In genomic region chr10:119688033-119688508, GRCh38 we compare ENCODE assay signal across 11 cellular contexts. TPM values are rescaled to one million over a fixed set of nuclear protein-coding genes. Genes with fewer than 3 reads are reported as not detected.
DNase-seq lines count a peak whose midpoint lies in the region; ATAC-seq lines count a peak whose summit lies in the region.
"Had no signal": no experiment of that assay in that cellular context is flagged by ENCODE, and none has a peak within 500 bp of the region (broad histone marks: within the 10 kb centered on the region; RNA-seq: fewer than 3 reads in every experiment).

No MANE protein-coding gene starts in this region.

- DNase-seq in ELF-1 (ENCODE audit: low read depth, low spot score) (peak; percentile 91), HAP-1 (ENCODE audit: low spot score in 2 of 2) (peak; percentile 50 to 59), SK-N-DZ (ENCODE audit: low spot score) (peak; percentile 90), islet precursor cell (peak; percentile 91), occipital lobe (lab: John Stamatoyannopoulos, UW) (no peak), T1000 (lab: John Stamatoyannopoulos, UW) (no peak)
- DNase-seq: activated T-cell treated with anti-CD3 and anti-CD28 coated beads for 4 hours; stimulated activated CD8-positive, alpha-beta memory T cell treated with anti-CD3 and anti-CD28 coated beads, Interleukin-4, amount 100 ng/mL, for 48 hours had no signal

- no peaks in the 10 kb centered on the region for H3K36me3 ChIP-seq in HAP-1 (replicated peaks)
- H3K36me3 ChIP-seq: breast epithelium had no signal

- H3K27me3 ChIP-seq in HAP-1 (ENCODE audit: low read depth), result no peaks in the 10 kb centered on the region
- H3K27me3 ChIP-seq: breast epithelium had no signal

- peak overlapping the region; percentile 17 for H3K4me3 ChIP-seq in HAP-1
- H3K4me3 ChIP-seq: breast epithelium had no signal

- H3K4me1 ChIP-seq in HAP-1, result peaks cover 21% of the 10 kb centered on the region
- H3K4me1 ChIP-seq: breast epithelium had no signal

- no peak for ATAC-seq in GM21528 (IDR thresholded peaks at IDR 0.05; ENCODE audit: low FRiP score, unreplicated experiment)
- no peak for ATAC-seq in HG03039 (IDR thresholded peaks at IDR 0.05; ENCODE audit: unreplicated experiment)

- in situ Hi-C loops in HAP-1 (cut with MboI; ENCODE audit: low sequenced_read_pairs), result no loop called here

- H3K9me3 ChIP-seq in HAP-1, result no peaks in the 10 kb centered on the region
- H3K9me3 ChIP-seq: breast epithelium had no signal

RNA-seq across cellular contexts. Expression of gene BAG3, which starts 36.9 kb away (rescaled TPM):
- 2.5 TPM in 2 replicates for polyA plus RNA-seq in SK-N-DZ (2014; cell fraction: cytosol; rRNA removed)
- polyA plus RNA-seq in SK-N-DZ (2014; cell fraction: nucleus; rRNA removed), result 3.7 and 6.9 TPM in 2 replicates
- 0.78 TPM for total RNA-seq in occipital lobe

RNA-seq across cellular contexts. Expression of gene INPP5F, which starts 37.8 kb away (rescaled TPM):
- 24.1 and 26.1 TPM in 2 replicates for polyA plus RNA-seq in SK-N-DZ (2014; cell fraction: cytosol; rRNA removed)
- polyA plus RNA-seq in SK-N-DZ (2014; cell fraction: nucleus; rRNA removed), result 25.5 and 30.2 TPM in 2 replicates
- 166 TPM for total RNA-seq in occipital lobe

Comparison
In these comparisons a context has a peak if more than half of its experiments do, and no peak if none do; other contexts are left out.
1. DNase-seq: peak in ELF-1 (single experiment), HAP-1 (2 of 2), SK-N-DZ (single experiment) and islet precursor cell (single experiment); none in occipital lobe (single experiment) and T1000 (single experiment).